In genomic region chr3:111978833-111979688, GRCh38 we compare ENCODE assay signal across 8 cellular contexts. TPM values are rescaled to one million over a fixed set of nuclear protein-coding genes. Genes with fewer than 3 reads are reported as not detected.
DNase-seq lines count a peak whose midpoint lies in the region; ATAC-seq, FAIRE-seq and TF ChIP-seq lines count a peak whose summit lies in the region.

TSS of gene ABHD10 (plus strand) at chr3:111979026. CDS start at chr3:111979062, 36 bp downstream.

- TF ChIP-seq CTCF in keratinocyte (optimal IDR thresholded peaks at IDR 0.05 in 1 of 3, IDR thresholded peaks at IDR 0.05 in 1 of 3, conservative IDR thresholded peaks at IDR 0.05 in 1 of 3; ENCODE audit: extremely low read depth in 1 of 3, insufficient read depth in 2 of 3, low read length in 3 of 3), result no peak

- FAIRE-seq in keratinocyte (lab: Jason Lieb, UNC), result peak; percentile 98

- H2AFZ ChIP-seq in keratinocyte (ENCODE audit: control insufficient read depth, low read length), result peak within 1 kb of the TSS; percentile 90

- H3K36me3 ChIP-seq in keratinocyte (ENCODE audit: control insufficient read depth in 2 of 2, extremely low read depth in 1 of 2, insufficient read depth in 2 of 2, low read length in 2 of 2), result peaks cover 2 to 8% of the 10 kb centered on the region in 2 experiments

- peak; percentile 97 for TF ChIP-seq POLR2A in GM18951 (IDR thresholded peaks at IDR 0.05; ENCODE audit: extremely low read depth, insufficient read depth, insufficient read length)

- in situ Hi-C loops in GM18951 (cut with MboI; ENCODE audit: low sequenced_read_pairs, unreplicated experiment), result no loop called here

- no peaks in the 10 kb centered on the region for H4K20me1 ChIP-seq in keratinocyte (ENCODE audit: control insufficient read depth, extremely low read depth, insufficient read depth, low read length)

- peak; percentile 95 for DNase-seq in AG08396 (ENCODE audit: low spot score)
- peak; percentile 97 to 99 for DNase-seq in NCI-H446 (lab: John Stamatoyannopoulos, UW)
- peak; percentile 60 to 79 for DNase-seq in cerebellar nuclear complex (lab: John Stamatoyannopoulos, UW)
- DNase-seq in keratinocyte (ENCODE audit: low read depth, low spot score), result peak; percentile 91
- DNase-seq in stimulated activated CD4-positive, alpha-beta T cell treated with anti-CD3 and anti-CD28 coated beads, Interleukin-15, amount 100 ng/mL, for 1 hour (ENCODE audit: low read depth in 1 of 2, low spot score in 1 of 2), result peak; percentile 92 to 95

- H3K9me3 ChIP-seq in keratinocyte (ENCODE audit: control insufficient read depth, low read depth, low read length), result no peaks in the 10 kb centered on the region

- H3K4me2 ChIP-seq in keratinocyte (ENCODE audit: control insufficient read depth, extremely low read depth, insufficient read depth, low read depth, low read length), result peak within 1 kb of the TSS; percentile 73

- H3K27ac ChIP-seq in keratinocyte (ENCODE audit: control insufficient read depth, insufficient read depth, low read length), result peak within 1 kb of the TSS; percentile 68

- H3K4me1 ChIP-seq in keratinocyte (ENCODE audit: control insufficient read depth, extremely low read depth, insufficient read depth, low read length), result peaks cover 8% of the 10 kb centered on the region

- H3K9ac ChIP-seq in keratinocyte (ENCODE audit: control insufficient read depth, extremely low read depth, insufficient read depth, low read length), result peak within 1 kb of the TSS; percentile 84

- dilution Hi-C loops in keratinocyte (cut with MboI; ENCODE audit: extremely low pct_ligation_motif_present, low sequenced_read_pairs), result no loop called here

- no peaks in the 10 kb centered on the region for H3K9me1 ChIP-seq in keratinocyte (ENCODE audit: control insufficient read depth, extremely low read depth, insufficient read depth, low read length)

- peaks cover 20% of the 10 kb centered on the region for H3K79me2 ChIP-seq in keratinocyte (ENCODE audit: control insufficient read depth, insufficient read depth, low read length)

- peak; percentile 95 for ATAC-seq in HG03196 (IDR thresholded peaks at IDR 0.05; ENCODE audit: unreplicated experiment)
- peak; percentile 93 to 96 for ATAC-seq in activated CD4-positive, CD25-positive, alpha-beta regulatory T cell treated with anti-CD3 and anti-CD28 coated beads, Interleukin-2, amount 50 U/mL, for 24 hours

- H3K4me3 ChIP-seq in keratinocyte (ENCODE audit: control insufficient read depth in 2 of 3, extremely low read depth in 1 of 3, insufficient read depth in 2 of 3, low read depth in 1 of 3, low read length in 3 of 3), result peak within 1 kb of the TSS; percentile 72 to 84 (median 81)

- no peaks in the 10 kb centered on the region for H3K27me3 ChIP-seq in keratinocyte (ENCODE audit: control insufficient read depth, extremely low read depth, insufficient read depth, low read length)

RNA-seq across cellular contexts. Expression of gene ABHD10, which starts in this region (rescaled TPM):
- 12.0 to 22.2 TPM (median 13.2 TPM) in 3 replicates for polyA plus RNA-seq in keratinocyte
- 3.9 TPM for polyA plus RNA-seq in keratinocyte (2011; ENCODE audit: low read depth)
- polyA plus RNA-seq in keratinocyte (2011; cell fraction: cytosol; rRNA removed), result 6.9 and 15.9 TPM in 2 replicates
- polyA plus RNA-seq in keratinocyte (2011; cell fraction: nucleus; rRNA removed), result 12.9 and 17.7 TPM in 2 replicates
- 7.6 and 11.3 TPM in 2 replicates for polyA plus RNA-seq in keratinocyte (2012; ENCODE audit: low replicate concordance)
- 1.7 to 17.9 TPM (median 8.0 TPM) in 3 replicates for polyA minus RNA-seq in keratinocyte
- polyA minus RNA-seq in keratinocyte (2011; cell fraction: cytosol; rRNA and poly(A)+ RNA removed), result 16.1 TPM
- polyA minus RNA-seq in keratinocyte (2011; cell fraction: nucleus; rRNA and poly(A)+ RNA removed), result 10.8 and 40.9 TPM in 2 replicates

Comparison
In these comparisons a context has a peak if more than half of its experiments do, and no peak if none do; other contexts are left out.
1. Peak in every context shown above with its lines: DNase-seq, ATAC-seq, H3K4me3 ChIP-seq and H3K27ac ChIP-seq.